ENCODE assay signal across 17 cellular contexts in the genomic region with DNA sequence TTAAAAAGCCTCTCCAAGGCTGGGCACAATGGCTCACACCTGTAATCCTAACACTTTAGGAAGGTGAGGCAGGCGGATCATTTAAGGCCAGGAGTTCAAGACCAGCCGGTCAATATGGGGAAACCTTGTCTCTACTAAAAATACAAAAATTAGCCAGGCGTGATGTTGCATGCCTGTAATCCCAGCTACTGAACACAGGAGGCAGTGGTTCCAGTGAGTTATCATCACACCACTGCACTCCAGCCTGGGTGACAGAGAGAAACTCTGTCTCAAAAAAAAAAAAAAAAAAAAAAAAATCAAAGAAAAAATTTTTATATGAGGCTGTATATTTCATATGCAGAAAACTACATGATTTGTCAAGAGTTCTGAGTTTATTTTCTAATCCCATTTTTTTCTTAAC.
"Had no signal": no experiment of that assay in that cellular context is flagged by ENCODE, and none has a peak within 500 bp of the region (broad histone marks: within the 10 kb centered on the region; RNA-seq: fewer than 3 reads in every experiment).

No MANE protein-coding gene starts in this region.

- DNase-seq: activated CD4-positive, alpha-beta T cell treated with anti-CD3 and anti-CD28 coated beads, Interleukin-2, amount 50 U/mL, for 1 hour; activated CD8-positive, alpha-beta memory T cell treated with anti-CD3 and anti-CD28 coated beads, Interleukin-2, amount 50 U/mL, for 4 hours; activated effector memory CD4-positive, alpha-beta T cell treated with Interleukin-2 at 50 U/mL for 16 hours; activated T-cell treated with anti-CD3 and anti-CD28 coated beads, Interleukin-2, amount 50 U/mL, for 4 hours; cerebellar nuclear complex; effector CD8-positive, alpha-beta T cell; esophagus squamous epithelium; mucosa of descending colon; naive B cell; sigmoid colon; stimulated activated CD4-positive, alpha-beta T cell treated with anti-CD3 and anti-CD28 coated beads, Interleukin-4, amount 100 ng/mL, for 4 hours; SW 1271; upper lobe of right lung had no signal

- H3K36me3 Mint-ChIP-seq: activated naive CD4-positive, alpha-beta T cell treated with anti-CD3 and anti-CD28 coated beads, Interleukin-2, amount 50 U/mL, for 24 hours; memory B cell; naive B cell; stimulated activated memory B cell treated with anti-CD40 and anti-IgM and Interleukin-4, amounts not matched to agents 10 μg/mL and 1 μg/mL and 100 μg/mL, for 72 hours had no signal

- H3K4me1 Mint-ChIP-seq: activated naive CD4-positive, alpha-beta T cell treated with anti-CD3 and anti-CD28 coated beads, Interleukin-2, amount 50 U/mL, for 24 hours; memory B cell; naive B cell; stimulated activated memory B cell treated with anti-CD40 and anti-IgM and Interleukin-4, amounts not matched to agents 10 μg/mL and 1 μg/mL and 100 μg/mL, for 72 hours had no signal

- H3K27ac Mint-ChIP-seq: activated naive CD4-positive, alpha-beta T cell treated with anti-CD3 and anti-CD28 coated beads, Interleukin-2, amount 50 U/mL, for 24 hours; dendritic cell treated with granulocyte-macrophage colony-stimulating factor and Interleukin-4, amounts not matched to agents 40 ng/mL and 50 ng/mL, for 4 days; memory B cell; naive B cell; stimulated activated memory B cell treated with anti-CD40 and anti-IgM and Interleukin-4, amounts not matched to agents 10 μg/mL and 1 μg/mL and 100 μg/mL, for 72 hours had no signal

- H3K4me3 Mint-ChIP-seq: activated naive CD4-positive, alpha-beta T cell treated with anti-CD3 and anti-CD28 coated beads, Interleukin-2, amount 50 U/mL, for 24 hours; activated T-cell treated with anti-CD3 and anti-CD28 coated beads, Interleukin-2, amount 50 U/mL, for 4 hours; dendritic cell treated with granulocyte-macrophage colony-stimulating factor and Interleukin-4, amounts not matched to agents 40 ng/mL and 50 ng/mL, for 4 days; memory B cell; naive B cell; stimulated activated memory B cell treated with anti-CD40 and anti-IgM and Interleukin-4, amounts not matched to agents 10 μg/mL and 1 μg/mL and 100 μg/mL, for 72 hours had no signal

- H3K27me3 Mint-ChIP-seq: activated naive CD4-positive, alpha-beta T cell treated with anti-CD3 and anti-CD28 coated beads, Interleukin-2, amount 50 U/mL, for 24 hours; dendritic cell treated with granulocyte-macrophage colony-stimulating factor and Interleukin-4, amounts not matched to agents 40 ng/mL and 50 ng/mL, for 4 days; memory B cell; naive B cell; stimulated activated memory B cell treated with anti-CD40 and anti-IgM and Interleukin-4, amounts not matched to agents 10 μg/mL and 1 μg/mL and 100 μg/mL, for 72 hours had no signal
